Comparison of ENCODE assay signal across 9 cellular contexts in the genomic region with DNA sequence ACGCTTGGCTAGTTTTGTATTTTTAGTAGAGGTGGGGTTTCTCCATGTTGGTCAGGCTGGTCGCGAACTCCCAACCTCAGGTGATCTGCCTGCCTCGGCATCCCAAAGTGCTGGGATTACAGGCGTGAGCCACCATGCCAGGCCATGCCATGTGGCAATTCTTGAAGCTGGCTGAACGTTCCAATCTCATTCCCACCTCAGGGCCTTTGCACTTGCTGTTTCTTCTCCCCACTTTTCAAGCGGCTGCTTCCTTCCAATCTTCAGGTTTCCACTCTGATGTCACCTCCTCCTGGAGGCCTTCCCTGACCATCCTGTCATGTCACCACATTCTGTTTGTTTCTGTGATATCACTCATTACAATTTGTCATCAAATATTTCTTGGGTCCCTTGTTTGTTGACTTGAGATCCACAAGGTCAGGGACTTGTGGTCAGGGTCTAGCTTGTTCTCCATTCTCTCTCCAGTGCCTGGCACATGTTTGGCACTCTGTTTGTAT. TPM values are rescaled to one million over a fixed set of nuclear protein-coding genes. Genes with fewer than 3 reads are reported as not detected.
DNase-seq lines count a peak whose midpoint lies in the region; TF ChIP-seq lines count a peak whose summit lies in the region.
"Had no signal": no experiment of that assay in that cellular context is flagged by ENCODE, and none has a peak within 500 bp of the region (broad histone marks: within the 10 kb centered on the region; RNA-seq: fewer than 3 reads in every experiment).

No MANE protein-coding gene starts in this region.

- H3K9ac ChIP-seq in neuronal stem cell (ENCODE audit: low read depth, low read length, poor library complexity), result no peak overlapping the region

- peaks cover 57% of the 10 kb centered on the region for H3K4me1 ChIP-seq in CD8-positive, alpha-beta memory T cell (ENCODE audit: insufficient read depth, low read length)
- peaks cover 14 to 20% of the 10 kb centered on the region in 2 donors for H3K4me1 ChIP-seq in neuronal stem cell (ENCODE audit: control insufficient read depth in 2 of 2, insufficient read depth in 1 of 2, low read depth in 1 of 2, low read length in 2 of 2)

- no peak overlapping the region for H2BK120ac ChIP-seq in neuronal stem cell (ENCODE audit: low read depth, low read length)

- H2AK5ac ChIP-seq in neuronal stem cell (ENCODE audit: low read depth, low read length), result no peak overlapping the region

- no peak for TF ChIP-seq EP300 in Ishikawa (IDR thresholded peaks at IDR 0.05; ENCODE audit: borderline replicate concordance)

- CTCF ChIA-PET in CD8-positive, alpha-beta memory T cell (lab: Charles Lee), result interaction anchor here (0.6 to 2.7 kb wide), 7 partner anchors 10 to 289 kb away, joined by 3 to 35 read pairs (median 10); partner anchors contain the start of genes CCDC159, ELAVL3, ODAD3 and PRKCSH

- H3K27me3 ChIP-seq in CD8-positive, alpha-beta memory T cell (ENCODE audit: insufficient read depth, low read length, poor library complexity, severe bottlenecking), result peaks cover 5% of the 10 kb centered on the region
- H3K27me3 ChIP-seq in neuronal stem cell (ENCODE audit: control insufficient read depth in 3 of 3, insufficient read depth in 3 of 3, low read depth in 1 of 3, low read length in 3 of 3), result peaks cover 8 to 22% (median 8%) of the 10 kb centered on the region in 3 experiments

- H4K8ac ChIP-seq in neuronal stem cell (ENCODE audit: low read depth, low read length), result no peak overlapping the region

- H3K9me3 ChIP-seq in CD8-positive, alpha-beta memory T cell (ENCODE audit: low read length), result no peaks in the 10 kb centered on the region
- peaks cover 0 to 1% of the 10 kb centered on the region in 2 donors for H3K9me3 ChIP-seq in neuronal stem cell (replicated peaks in 1 of 2; ENCODE audit: control insufficient read depth in 2 of 2, insufficient read depth in 1 of 2, low read depth in 1 of 2, low read length in 2 of 2)

- peak overlapping the region; percentile 89 for H3K27ac ChIP-seq in CD8-positive, alpha-beta memory T cell (ENCODE audit: low read depth, low read length)
- H3K27ac ChIP-seq in neuronal stem cell (replicated peaks; ENCODE audit: low read length), result no peak overlapping the region

- peaks cover 13 to 15% of the 10 kb centered on the region in 2 donors for H3K27me3 Mint-ChIP-seq in CD8-positive, alpha-beta memory T cell
- peaks cover 41% of the 10 kb centered on the region for H3K27me3 Mint-ChIP-seq in brain

- peaks cover 4 to 11% (median 8%) of the 10 kb centered on the region in 3 donors for H3K36me3 Mint-ChIP-seq in CD8-positive, alpha-beta memory T cell
- H3K36me3 Mint-ChIP-seq in brain, result no peaks in the 10 kb centered on the region

- no peak for TF ChIP-seq RAD21 in Ishikawa (IDR thresholded peaks at IDR 0.05; ENCODE audit: low read depth)

- POLR2A ChIA-PET in CD8-positive, alpha-beta memory T cell (lab: Charles Lee), result interaction anchor here (0.5 to 2.1 kb wide), 2 partner anchors 55 to 85 kb away, joined by 7 to 13 read pairs; partner anchors contain the start of genes ODAD3 and PRKCSH

- no peak for DNase-seq in CD8-positive, alpha-beta memory T cell
- DNase-seq in neuronal stem cell (ENCODE audit: low spot score) (no peak), iPS-NIHi11 (ENCODE audit: low spot score) (no peak), kidney tubule cell (ENCODE audit: low spot score) (no peak), glomerular visceral epithelial cell (ENCODE audit: extremely low spot score) (no peak)
- DNase-seq in stimulated activated CD4-positive, alpha-beta T cell treated with anti-CD3 and anti-CD28 coated beads, Interleukin-4, amount 100 ng/mL, for 1 hour, result no peak
- DNase-seq: activated CD4-positive, alpha-beta T cell treated with anti-CD3 and anti-CD28 coated beads, Interleukin-2, amount 50 U/mL, for 4 hours had no signal

- no peak overlapping the region for H2AFZ ChIP-seq in neuronal stem cell (ENCODE audit: low read length)

- peak overlapping the region; percentile 89 for H3K4me2 ChIP-seq in neuronal stem cell (ENCODE audit: insufficient read depth, low read length, poor library complexity, severe bottlenecking)

- H3K36me3 ChIP-seq in CD8-positive, alpha-beta memory T cell (ENCODE audit: insufficient read depth, low read length), result no peaks in the 10 kb centered on the region
- peaks cover 0 to 15% of the 10 kb centered on the region in 2 donors for H3K36me3 ChIP-seq in neuronal stem cell (replicated peaks in 1 of 2; ENCODE audit: control insufficient read depth in 2 of 2, insufficient read depth in 2 of 2, low read length in 2 of 2)

- H3K14ac ChIP-seq in neuronal stem cell (ENCODE audit: low read length), result no peak overlapping the region

- peak overlapping the region; percentile 84 to 98 (median 92) for H3K4me3 Mint-ChIP-seq in CD8-positive, alpha-beta memory T cell
- H3K4me3 Mint-ChIP-seq in brain, result peak overlapping the region; percentile 88 to 97 (median 96)

- H2BK5ac ChIP-seq in neuronal stem cell (ENCODE audit: low read length), result no peak overlapping the region

- no peak overlapping the region for H3K23ac ChIP-seq in neuronal stem cell (ENCODE audit: low read depth, low read length, poor library complexity)

- TF ChIP-seq CTCF in brain (conservative IDR thresholded peaks at IDR 0.05), result no peak

- H2BK12ac ChIP-seq in neuronal stem cell (ENCODE audit: low read length), result no peak overlapping the region

- H3K4me3 ChIP-seq in CD8-positive, alpha-beta memory T cell (ENCODE audit: low read length), result peak overlapping the region; percentile 67
- no peak overlapping the region for H3K4me3 ChIP-seq in neuronal stem cell (ENCODE audit: low read length in 2 of 2)

- no peak overlapping the region for H3K18ac ChIP-seq in neuronal stem cell (ENCODE audit: low read length)

- peaks cover 34 to 59% (median 46%) of the 10 kb centered on the region in 3 donors for H3K4me1 Mint-ChIP-seq in CD8-positive, alpha-beta memory T cell
- peaks cover 56% of the 10 kb centered on the region for H3K4me1 Mint-ChIP-seq in brain

- no peak overlapping the region for H3K4ac ChIP-seq in neuronal stem cell (ENCODE audit: low read length)

- no peak overlapping the region for H4K91ac ChIP-seq in neuronal stem cell (ENCODE audit: low read depth, low read length, poor library complexity)

- peak overlapping the region in 7 of 8 donors; percentile 95 to 100 (median 98) for H3K27ac Mint-ChIP-seq in CD8-positive, alpha-beta memory T cell
- peak overlapping the region; percentile 88 to 98 (median 96) for H3K27ac Mint-ChIP-seq in brain

- no peak overlapping the region for H2BK15ac ChIP-seq in neuronal stem cell (ENCODE audit: low read length)

- WGBS in neuronal stem cell (ENCODE audit: extremely low coverage in 2 of 2, insufficient read length in 2 of 2, insufficient replicate concordance in 1 of 2), 2 donors, result no CpG with 5 or more reads among the region's 7 CpGs

- peaks cover 0 to 3% (median 0%) of the 10 kb centered on the region in 5 donors for H3K9me3 Mint-ChIP-seq in CD8-positive, alpha-beta memory T cell
- H3K9me3 Mint-ChIP-seq in brain, result peaks cover 0 to 3% (median 0%) of the 10 kb centered on the region in 5 experiments

- peaks cover 3% of the 10 kb centered on the region for H3K79me1 ChIP-seq in neuronal stem cell (ENCODE audit: low read depth, low read length)

TF ChIP-seq in Ishikawa, 13 proteins besides CTCF, POLR2A, EP300 and RAD21 (continues in another document):
- TF ChIP-seq, protein P1, sequence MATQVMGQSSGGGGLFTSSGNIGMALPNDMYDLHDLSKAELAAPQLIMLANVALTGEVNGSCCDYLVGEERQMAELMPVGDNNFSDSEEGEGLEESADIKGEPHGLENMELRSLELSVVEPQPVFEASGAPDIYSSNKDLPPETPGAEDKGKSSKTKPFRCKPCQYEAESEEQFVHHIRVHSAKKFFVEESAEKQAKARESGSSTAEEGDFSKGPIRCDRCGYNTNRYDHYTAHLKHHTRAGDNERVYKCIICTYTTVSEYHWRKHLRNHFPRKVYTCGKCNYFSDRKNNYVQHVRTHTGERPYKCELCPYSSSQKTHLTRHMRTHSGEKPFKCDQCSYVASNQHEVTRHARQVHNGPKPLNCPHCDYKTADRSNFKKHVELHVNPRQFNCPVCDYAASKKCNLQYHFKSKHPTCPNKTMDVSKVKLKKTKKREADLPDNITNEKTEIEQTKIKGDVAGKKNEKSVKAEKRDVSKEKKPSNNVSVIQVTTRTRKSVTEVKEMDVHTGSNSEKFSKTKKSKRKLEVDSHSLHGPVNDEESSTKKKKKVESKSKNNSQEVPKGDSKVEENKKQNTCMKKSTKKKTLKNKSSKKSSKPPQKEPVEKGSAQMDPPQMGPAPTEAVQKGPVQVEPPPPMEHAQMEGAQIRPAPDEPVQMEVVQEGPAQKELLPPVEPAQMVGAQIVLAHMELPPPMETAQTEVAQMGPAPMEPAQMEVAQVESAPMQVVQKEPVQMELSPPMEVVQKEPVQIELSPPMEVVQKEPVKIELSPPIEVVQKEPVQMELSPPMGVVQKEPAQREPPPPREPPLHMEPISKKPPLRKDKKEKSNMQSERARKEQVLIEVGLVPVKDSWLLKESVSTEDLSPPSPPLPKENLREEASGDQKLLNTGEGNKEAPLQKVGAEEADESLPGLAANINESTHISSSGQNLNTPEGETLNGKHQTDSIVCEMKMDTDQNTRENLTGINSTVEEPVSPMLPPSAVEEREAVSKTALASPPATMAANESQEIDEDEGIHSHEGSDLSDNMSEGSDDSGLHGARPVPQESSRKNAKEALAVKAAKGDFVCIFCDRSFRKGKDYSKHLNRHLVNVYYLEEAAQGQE (IDR thresholded peaks at IDR 0.05; ENCODE audit: low read depth), result no peak

RNA-seq across cellular contexts. Expression of gene EPOR, which starts 4.2 kb away (rescaled TPM):
- 1 to 10 TPM; 3.4 to 3.6 TPM for total RNA-seq in CD8-positive, alpha-beta memory T cell
- polyA plus RNA-seq in CD8-positive, alpha-beta memory T cell, result 8.0 TPM
- 10.6 TPM for polyA plus RNA-seq in brain (ENCODE audit: insufficient read depth, low read depth, low replicate concordance)
- polyA plus RNA-seq in neuronal stem cell (2013, experiment 1 of 2), result 3.7 TPM
- polyA plus RNA-seq in neuronal stem cell (2013, experiment 2 of 2), result 3.4 TPM

RNA-seq across cellular contexts. Expression of gene SWSAP1, which starts 5.4 kb away (rescaled TPM):
- total RNA-seq in CD8-positive, alpha-beta memory T cell, result 1 to 10 TPM; 2.1 to 2.2 TPM
- 7.0 TPM for polyA plus RNA-seq in CD8-positive, alpha-beta memory T cell
- polyA plus RNA-seq in brain (ENCODE audit: insufficient read depth, low read depth, low replicate concordance), result 1.5 TPM
- polyA plus RNA-seq in neuronal stem cell (2013, experiment 1 of 2), result 3.0 TPM
- 2.9 TPM for polyA plus RNA-seq in neuronal stem cell (2013, experiment 2 of 2)

RNA-seq across cellular contexts. Expression of gene PLPPR2, which starts 24.7 kb away (rescaled TPM):
- 1 to 10 TPM; 2.1 to 2.2 TPM for total RNA-seq in CD8-positive, alpha-beta memory T cell
- 1.2 TPM for polyA plus RNA-seq in CD8-positive, alpha-beta memory T cell
- polyA plus RNA-seq in brain (ENCODE audit: insufficient read depth, low read depth, low replicate concordance), result 60.6 TPM
- 7.4 TPM for polyA plus RNA-seq in neuronal stem cell (2013, experiment 1 of 2)
- polyA plus RNA-seq in neuronal stem cell (2013, experiment 2 of 2), result 8.0 TPM

RNA-seq across cellular contexts. Expression of gene CCDC159, which starts 33.6 kb away (rescaled TPM):
- total RNA-seq in CD8-positive, alpha-beta memory T cell, result 10 to 100 TPM; 14.2 to 14.6 TPM
- 30.1 TPM for polyA plus RNA-seq in CD8-positive, alpha-beta memory T cell
- polyA plus RNA-seq in brain (ENCODE audit: insufficient read depth, low read depth, low replicate concordance), result 19.1 TPM
- 5.4 TPM for polyA plus RNA-seq in neuronal stem cell (2013, experiment 1 of 2)
- 4.5 TPM for polyA plus RNA-seq in neuronal stem cell (2013, experiment 2 of 2)

RNA-seq across cellular contexts. Expression of gene TMEM205, which starts 33.8 kb away (rescaled TPM):
- total RNA-seq in CD8-positive, alpha-beta memory T cell, result 10 to 100 TPM; 24.8 to 30.5 TPM
- 75.9 TPM for polyA plus RNA-seq in CD8-positive, alpha-beta memory T cell
- polyA plus RNA-seq in brain (ENCODE audit: insufficient read depth, low read depth, low replicate concordance), result 162 TPM
- 57.4 TPM for polyA plus RNA-seq in neuronal stem cell (2013, experiment 1 of 2)
- polyA plus RNA-seq in neuronal stem cell (2013, experiment 2 of 2), result 54.0 TPM

Comparison
In these comparisons a context has a peak if more than half of its experiments do, and no peak if none do; other contexts are left out.
1. RNA of gene PLPPR2, which starts 24.7 kb away (polyA plus RNA-seq): 60.6 TPM in brain (single experiment); 1.2 TPM in CD8-positive, alpha-beta memory T cell (single experiment); every median in the first group is over 10 times any median in the second.